Comparison of ENCODE assay signal across 11 cellular contexts in genomic region chr7:46145412-46145811, GRCh38.
DNase-seq lines count a peak whose midpoint lies in the region; ATAC-seq lines count a peak whose summit lies in the region.
"Had no signal": no experiment of that assay in that cellular context is flagged by ENCODE, and none has a peak within 500 bp of the region (broad histone marks: within the 10 kb centered on the region; RNA-seq: fewer than 3 reads in every experiment).

No MANE protein-coding gene starts in this region.

- peak overlapping the region; percentile 85 for H3K14ac ChIP-seq in trophoblast cell (ENCODE audit: low read length)

- H3K9ac ChIP-seq in trophoblast cell (ENCODE audit: low read length), result no peak overlapping the region

- H3K79me2 ChIP-seq in trophoblast cell (ENCODE audit: control insufficient read depth, insufficient read depth, low read length, poor library complexity), result peaks cover 4% of the 10 kb centered on the region

- H2BK5ac ChIP-seq in trophoblast cell (ENCODE audit: low read depth, low read length, poor library complexity), result peak overlapping the region; percentile 100

- no peak overlapping the region for H4K12ac ChIP-seq in trophoblast cell (ENCODE audit: low read depth, low read length)

- no peak overlapping the region for H3K4ac ChIP-seq in trophoblast cell (ENCODE audit: low read depth, low read length)

- H3K18ac ChIP-seq in trophoblast cell (ENCODE audit: low read length), result peak overlapping the region; percentile 99

- peak overlapping the region; percentile 100 for H4K91ac ChIP-seq in trophoblast cell (ENCODE audit: low read depth, low read length)

- no peak overlapping the region for H3K4me2 ChIP-seq in trophoblast cell (ENCODE audit: low read length)

- peaks cover 26% of the 10 kb centered on the region for H3K79me1 ChIP-seq in trophoblast cell (ENCODE audit: low read length)

- peak overlapping the region; percentile 100 for H3K27ac ChIP-seq in trophoblast cell (ENCODE audit: low read depth, low read length)
- H3K27ac ChIP-seq: VCaP had no signal

- peaks cover 6 to 20% of the 10 kb centered on the region in 2 experiments for H3K4me1 ChIP-seq in trophoblast cell (ENCODE audit: control insufficient read depth in 1 of 2, insufficient read depth in 2 of 2, low read length in 2 of 2)

- peak overlapping the region; percentile 100 for H2BK120ac ChIP-seq in trophoblast cell (ENCODE audit: insufficient read depth, low read length, poor library complexity)

- no peaks in the 10 kb centered on the region for H3K36me3 ChIP-seq in trophoblast cell (ENCODE audit: control insufficient read depth in 1 of 2, insufficient read depth in 2 of 2, low read length in 2 of 2)

- no peak overlapping the region for H4K8ac ChIP-seq in trophoblast cell (ENCODE audit: low read depth, low read length)

- H2BK12ac ChIP-seq in trophoblast cell (ENCODE audit: low read length), result peak overlapping the region; percentile 100

- WGBS in trophoblast cell (ENCODE audit: extremely low coverage, insufficient coverage, insufficient read length), result no CpG with 5 or more reads among the region's 2 CpGs

- H3K4me3 ChIP-seq in trophoblast cell (ENCODE audit: low read depth, low read length), result no peak overlapping the region
- H3K4me3 ChIP-seq: mucosa of descending colon had no signal

- H2AFZ ChIP-seq in trophoblast cell (ENCODE audit: insufficient read depth, low read length, poor library complexity), result no peak overlapping the region

- no peak for ATAC-seq in HG03095 (IDR thresholded peaks at IDR 0.05; ENCODE audit: unreplicated experiment)
- ATAC-seq: mucosa of descending colon had no signal

- in situ Hi-C loops in SK-MEL-5 (cut with HindIII; ENCODE audit: low pct_unique_long_range_greater_than_20kb, low sequenced_read_pairs), result no loop called here

- H2AK5ac ChIP-seq in trophoblast cell (ENCODE audit: low read length), result no peak overlapping the region

- DNase-seq in GM03348 (ENCODE audit: low spot score), result peak; percentile 84
- peak; percentile 10 for DNase-seq in SK-MEL-5 (ENCODE audit: low read depth, low spot score)
- peak; percentile 32 for DNase-seq in foreskin melanocyte
- DNase-seq in trophoblast cell, result peak; percentile 94 to 98
- no peak for DNase-seq in COLO668 (lab: John Stamatoyannopoulos, UW; ENCODE audit: unreplicated experiment)
- no peak for DNase-seq in hypothalamus (lab: John Stamatoyannopoulos, UW)
- no peak for DNase-seq in cerebellar nuclear complex (lab: John Stamatoyannopoulos, UW)
- DNase-seq: mucosa of descending colon, NCI-H1105 treated with DMSO at 0.1 percent for 48 hours had no signal

- no peak overlapping the region for H3K23ac ChIP-seq in trophoblast cell (ENCODE audit: low read length)

- no peaks in the 10 kb centered on the region for H3K9me3 ChIP-seq in trophoblast cell (ENCODE audit: insufficient read depth, low read depth, low read length)
- H3K9me3 ChIP-seq: mucosa of descending colon had no signal

- no peaks in the 10 kb centered on the region for H3K27me3 ChIP-seq in trophoblast cell (ENCODE audit: insufficient read depth, low read length)

Comparison
In these comparisons a context has a peak if more than half of its experiments do, and no peak if none do; other contexts are left out.
1. DNase-seq: peak in GM03348 (single experiment), SK-MEL-5 (single experiment), foreskin melanocyte (single experiment) and trophoblast cell (2 of 2); none in COLO668 (single experiment), hypothalamus (0 of 51) and cerebellar nuclear complex (0 of 2).